In genomic region chr1:201561604-201562003, GRCh38 we compare ENCODE assay signal across 1 cellular context.
TF ChIP-seq lines count a peak whose summit lies in the region.

No MANE protein-coding gene starts in this region.

TF ChIP-seq in SK-N-SH treated with all-trans-retinoic acid at 6 μM for 48 hours, 23 proteins besides CTCF, POLR2A, EP300 and RAD21 (continued from another document):
- TF ChIP-seq TOX (CRISPR knock-in tag; IDR thresholded peaks at IDR 0.05; ENCODE audit: borderline replicate concordance) = no peak
